ENCODE assay signal across 37 cellular contexts in genomic region chrX:69718102-69718501, GRCh38.
"Had no signal": no experiment of that assay in that cellular context is flagged by ENCODE, and none has a peak within 500 bp of the region (broad histone marks: within the 10 kb centered on the region; RNA-seq: fewer than 3 reads in every experiment).

No MANE protein-coding gene starts in this region.

- H3K27me3 Mint-ChIP-seq: activated CD4-positive, alpha-beta memory T cell treated with anti-CD3 and anti-CD28 coated beads, Interleukin-2, amount 10 ng/mL, durations not matched to agents 7 days and 5 days; activated CD4-positive, alpha-beta T cell treated with anti-CD3 and anti-CD28 coated beads for 36 hours; activated CD4-positive, alpha-beta T cell treated with anti-CD3 and anti-CD28 coated beads, Interleukin-2, amount 10 ng/mL, durations not matched to agents 7 days and 5 days; activated CD8-positive, alpha-beta memory T cell treated with anti-CD3 and anti-CD28 coated beads, Interleukin-2, amount 10 ng/mL, durations not matched to agents 7 days and 5 days; activated naive CD8-positive, alpha-beta T cell treated with anti-CD3 and anti-CD28 coated beads for 36 hours; central memory CD8-positive, alpha-beta T cell had no signal

- H3K27ac Mint-ChIP-seq: activated CD4-positive, alpha-beta memory T cell treated with anti-CD3 and anti-CD28 coated beads, Interleukin-2, amount 10 ng/mL, durations not matched to agents 7 days and 5 days; activated CD4-positive, alpha-beta T cell treated with anti-CD3 and anti-CD28 coated beads for 36 hours; activated CD4-positive, alpha-beta T cell treated with anti-CD3 and anti-CD28 coated beads, Interleukin-2, amount 10 ng/mL, durations not matched to agents 7 days and 5 days; activated CD8-positive, alpha-beta memory T cell treated with anti-CD3 and anti-CD28 coated beads, Interleukin-2, amount 10 ng/mL, durations not matched to agents 7 days and 5 days; activated CD8-positive, alpha-beta T cell treated with anti-CD3 and anti-CD28 coated beads, Interleukin-2, amount 10 ng/mL, durations not matched to agents 7 days and 5 days; activated naive CD4-positive, alpha-beta T cell treated with anti-CD3 and anti-CD28 coated beads for 36 hours; activated naive CD4-positive, alpha-beta T cell treated with anti-CD3 and anti-CD28 coated beads, Interleukin-2, amount 50 U/mL, for 72 hours; activated naive CD8-positive, alpha-beta T cell treated with anti-CD3 and anti-CD28 coated beads for 36 hours; activated T-cell treated with anti-CD3 and anti-CD28 coated beads, Interleukin-2, amount 50 U/mL, for 24 hours; activated T-helper 2 cell treated with anti-CD3 and anti-CD28 coated beads, Interferon-gamma antibody, Interleukin-2, Interleukin-4, amounts not matched to agents 10 μg/mL and 5 μg/mL and 100 μg/mL, durations not matched to agents 14 hours and 24 hours and 36 hours; brain; T-helper 1 cell treated with Interleukin-12 subunit alpha and Interleukin-12 subunit beta and Interleukin-4 antibody, amounts not matched to agents 30 μg/mL and 1 μg/mL, for 36 hours; T-helper 2 cell treated with Interferon-gamma antibody and Interleukin-4, amounts not matched to agents 5 μg/mL and 100 μg/mL, for 36 hours; WTC11 had no signal

- FAIRE-seq: bronchial epithelial cell had no signal

- H3K4me3 Mint-ChIP-seq: activated CD4-positive, alpha-beta memory T cell treated with anti-CD3 and anti-CD28 coated beads, Interleukin-2, amount 10 ng/mL, durations not matched to agents 7 days and 5 days; activated CD4-positive, alpha-beta T cell treated with anti-CD3 and anti-CD28 coated beads for 36 hours; activated CD4-positive, alpha-beta T cell treated with anti-CD3 and anti-CD28 coated beads, Interleukin-2, amount 10 ng/mL, durations not matched to agents 7 days and 5 days; activated CD8-positive, alpha-beta memory T cell treated with anti-CD3 and anti-CD28 coated beads, Interleukin-2, amount 10 ng/mL, durations not matched to agents 7 days and 5 days; activated CD8-positive, alpha-beta T cell treated with anti-CD3 and anti-CD28 coated beads, Interleukin-2, amount 10 ng/mL, durations not matched to agents 7 days and 5 days; activated naive CD4-positive, alpha-beta T cell treated with anti-CD3 and anti-CD28 coated beads for 36 hours; activated naive CD8-positive, alpha-beta T cell treated with anti-CD3 and anti-CD28 coated beads for 36 hours; activated T-cell treated with anti-CD3 and anti-CD28 coated beads, Interleukin-2, amount 50 U/mL, for 24 hours; brain; central memory CD8-positive, alpha-beta T cell; T-helper 1 cell treated with Interleukin-12 subunit alpha and Interleukin-12 subunit beta and Interleukin-4 antibody, amounts not matched to agents 30 μg/mL and 1 μg/mL, for 36 hours; T-helper 2 cell treated with Interferon-gamma antibody and Interleukin-4, amounts not matched to agents 5 μg/mL and 100 μg/mL, for 36 hours; WTC11 had no signal

- H3K27ac ChIP-seq: cardiac muscle cell, WERI-Rb-1 had no signal

- H3K27me3 ChIP-seq: cardiac muscle cell had no signal

- ATAC-seq: activated CD4-positive, alpha-beta T cell treated with anti-CD3 and anti-CD28 coated beads for 36 hours; activated CD4-positive, CD25-positive, alpha-beta regulatory T cell treated with anti-CD3 and anti-CD28 coated beads, Interleukin-2, amount 50 U/mL, for 24 hours; activated CD8-positive, alpha-beta memory T cell treated with anti-CD3 and anti-CD28 coated beads, Interleukin-2, amount 10 ng/mL, durations not matched to agents 7 days and 5 days; activated CD8-positive, alpha-beta T cell treated with anti-CD3 and anti-CD28 coated beads, Interleukin-2, amount 10 ng/mL, durations not matched to agents 7 days and 5 days; activated naive CD4-positive, alpha-beta T cell treated with anti-CD3 and anti-CD28 coated beads, Interleukin-2, amount 50 U/mL, for 72 hours; WTC11 had no signal

- DNase-seq: activated CD4-positive, alpha-beta memory T cell treated with anti-CD3 and anti-CD28 coated beads, Interleukin-2, amount 10 ng/mL, durations not matched to agents 7 days and 5 days; activated CD4-positive, alpha-beta T cell treated with anti-CD3 and anti-CD28 coated beads for 1 hour; activated CD4-positive, alpha-beta T cell treated with anti-CD3 and anti-CD28 coated beads for 36 hours; activated CD4-positive, alpha-beta T cell treated with anti-CD3 and anti-CD28 coated beads for 48 hours; activated CD4-positive, alpha-beta T cell treated with anti-CD3 and anti-CD28 coated beads, Interleukin-2, amount 10 ng/mL, durations not matched to agents 7 days and 5 days; activated CD4-positive, alpha-beta T cell treated with anti-CD3 and anti-CD28 coated beads, Interleukin-2, amount 50 U/mL, for 48 hours; activated CD4-positive, CD25-positive, alpha-beta regulatory T cell; activated CD8-positive, alpha-beta memory T cell treated with anti-CD3 and anti-CD28 coated beads for 24 hours; activated CD8-positive, alpha-beta memory T cell treated with anti-CD3 and anti-CD28 coated beads, Interleukin-2, amount 10 ng/mL, durations not matched to agents 7 days and 5 days; activated CD8-positive, alpha-beta memory T cell treated with anti-CD3 and anti-CD28 coated beads, Interleukin-2, amount 50 U/mL, for 48 hours; activated CD8-positive, alpha-beta T cell treated with anti-CD3 and anti-CD28 coated beads, Interleukin-2, amount 10 ng/mL, durations not matched to agents 7 days and 5 days; activated effector memory CD4-positive, alpha-beta T cell treated with Interleukin-2 at 50 U/mL for 16 hours; activated gamma-delta T cell treated with Interleukin-2 at 50 U/mL for 16 hours; activated naive CD4-positive, alpha-beta T cell; activated naive CD4-positive, alpha-beta T cell treated with anti-CD3 and anti-CD28 coated beads for 36 hours; activated naive CD4-positive, alpha-beta T cell treated with anti-CD3 and anti-CD28 coated beads, Interleukin-2, amount 50 U/mL, for 16 hours; activated naive CD8-positive, alpha-beta T cell treated with anti-CD3 and anti-CD28 coated beads for 36 hours; activated T-cell treated with anti-CD3 and anti-CD28 coated beads, Interleukin-2, amount 50 U/mL, for 24 hours; activated T-cell treated with anti-CD3 and anti-CD28 coated beads, Interleukin-2, amount 50 U/mL, for 48 hours; amygdala; anterior cingulate cortex; caudate nucleus; cerebellar nuclear complex; T-helper 1 cell; T-helper 2 cell; T-helper 9 cell; WERI-Rb-1 had no signal

- H3K36me3 ChIP-seq: cardiac muscle cell, WERI-Rb-1 had no signal

- H3K9me3 Mint-ChIP-seq: central memory CD8-positive, alpha-beta T cell had no signal

- H3K4me1 Mint-ChIP-seq: activated CD4-positive, alpha-beta memory T cell treated with anti-CD3 and anti-CD28 coated beads, Interleukin-2, amount 10 ng/mL, durations not matched to agents 7 days and 5 days; activated CD4-positive, alpha-beta T cell treated with anti-CD3 and anti-CD28 coated beads for 36 hours; activated CD4-positive, alpha-beta T cell treated with anti-CD3 and anti-CD28 coated beads, Interleukin-2, amount 10 ng/mL, durations not matched to agents 7 days and 5 days; activated CD8-positive, alpha-beta memory T cell treated with anti-CD3 and anti-CD28 coated beads, Interleukin-2, amount 10 ng/mL, durations not matched to agents 7 days and 5 days; activated naive CD8-positive, alpha-beta T cell treated with anti-CD3 and anti-CD28 coated beads for 36 hours; brain; central memory CD8-positive, alpha-beta T cell; WTC11 had no signal

- H3K4me3 ChIP-seq: cardiac muscle cell had no signal

- H3K36me3 Mint-ChIP-seq: activated CD8-positive, alpha-beta memory T cell treated with anti-CD3 and anti-CD28 coated beads, Interleukin-2, amount 10 ng/mL, durations not matched to agents 7 days and 5 days; activated naive CD8-positive, alpha-beta T cell treated with anti-CD3 and anti-CD28 coated beads for 36 hours; brain had no signal
